ENCODE assay signal across 8 cellular contexts in genomic region chr5:13957032-13957645, GRCh38. TPM values are rescaled to one million over a fixed set of nuclear protein-coding genes. Genes with fewer than 3 reads are reported as not detected.
A peak's percentile ranks its signal among the peaks of the same experiment; 100 is the strongest.
DNase-seq lines count a peak whose midpoint lies in the region; ATAC-seq and TF ChIP-seq lines count a peak whose summit lies in the region.

No MANE protein-coding gene starts in this region.

- no peak for TF ChIP-seq EP300 in transverse colon (IDR thresholded peaks at IDR 0.05; ENCODE audit: low read depth)

- TF ChIP-seq CTCF in adrenal gland (IDR thresholded peaks at IDR 0.05) (peak in 4 of 6 experiments; percentile 19 to 42 (median 31)), transverse colon (IDR thresholded peaks at IDR 0.05) (peak; percentile 9 to 31 (median 29))

- H3K27me3 ChIP-seq in adrenal gland (no peaks in the 10 kb centered on the region), transverse colon (no peaks in the 10 kb centered on the region)

- DNase-seq in DMS 273 (lab: John Stamatoyannopoulos, UW; ENCODE audit: unreplicated experiment) (peak; percentile 90), NCI-H2171 (lab: John Stamatoyannopoulos, UW) (peak; percentile 77), adrenal gland (no peak), iPS-NIHi11 (ENCODE audit: low spot score) (peak; percentile 50), transverse colon (no peak)

- in situ Hi-C loops in transverse colon (cut with MboI; ENCODE audit: low pct_ligation_motif_present in 1 of 4, low pct_unique_long_range_greater_than_20kb in 1 of 4, low sequenced_read_pairs in 3 of 4): no loop called here

- H3K27ac ChIP-seq in adrenal gland: no peak overlapping the region
- no peak overlapping the region for H3K27ac ChIP-seq in transverse colon

- peak; percentile 88 for ATAC-seq in GM19328 (IDR thresholded peaks at IDR 0.05; ENCODE audit: unreplicated experiment)
- peak; percentile 93 for ATAC-seq in HG03196 (IDR thresholded peaks at IDR 0.05; ENCODE audit: unreplicated experiment)
- ATAC-seq in GM19023 (IDR thresholded peaks at IDR 0.05; ENCODE audit: unreplicated experiment): no peak

- no peaks in the 10 kb centered on the region for H3K36me3 ChIP-seq in adrenal gland (replicated peaks in 1 of 2)
- H3K36me3 ChIP-seq in transverse colon: no peaks in the 10 kb centered on the region

- H3K4me1 ChIP-seq in adrenal gland (replicated peaks in 1 of 2) (no peaks in the 10 kb centered on the region), transverse colon (no peaks in the 10 kb centered on the region)

- no peak for TF ChIP-seq POLR2A in adrenal gland (IDR thresholded peaks at IDR 0.05)
- no peak for TF ChIP-seq POLR2A in transverse colon (IDR thresholded peaks at IDR 0.05)

- H3K4me3 ChIP-seq in adrenal gland (no peak overlapping the region), transverse colon (no peak overlapping the region)

- no peaks in the 10 kb centered on the region for H3K9me3 ChIP-seq in adrenal gland (replicated peaks in 1 of 3)
- H3K9me3 ChIP-seq in transverse colon: no peaks in the 10 kb centered on the region

- intact Hi-C loops in adrenal gland (cut with DNase I): no loop called here
- intact Hi-C loops in transverse colon (cut with DNase I; ENCODE audit: low total_unique reads): no loop called here

RNA-seq across cellular contexts. Expression of gene DNAH5, which starts 12.7 kb away (rescaled TPM):
- total RNA-seq in adrenal gland: 1 to 10 TPM in 1 of 8 donors, under 1 TPM in 7; 0.06 to 1.4 (median 0.36) TPM
- under 1 TPM; 0.08 to 0.27 (median 0.17) TPM for polyA plus RNA-seq in adrenal gland
- 1 to 10 TPM in 1 of 4 donors, under 1 TPM in 3; 0.20 to 1.5 (median 0.53) TPM for total RNA-seq in transverse colon

Comparison
In these comparisons a context has a peak if more than half of its experiments do, and no peak if none do; other contexts are left out.
1. DNase-seq: peak in DMS 273 (single experiment), NCI-H2171 (single experiment) and iPS-NIHi11 (single experiment); none in adrenal gland (0 of 7) and transverse colon (single experiment).